Comparison of ENCODE assay signal across 25 cellular contexts in genomic region chr7:7169296-7169695, GRCh38.
"Had no signal": no experiment of that assay in that cellular context is flagged by ENCODE, and none has a peak within 500 bp of the region (broad histone marks: within the 10 kb centered on the region; RNA-seq: fewer than 3 reads in every experiment).

No MANE protein-coding gene starts in this region.

- H3K27ac ChIP-seq: coronary artery, dorsolateral prefrontal cortex, esophagus squamous epithelium, gastrocnemius medialis, heart right ventricle, left lung, lower lobe of right lung had no signal

- FAIRE-seq: colon, endothelial cell of umbilical vein, keratinocyte had no signal

- H3K27me3 Mint-ChIP-seq: naive B cell had no signal

- H3K4me3 ChIP-seq: coronary artery, dorsolateral prefrontal cortex, esophagus squamous epithelium, gastrocnemius medialis, heart right ventricle, left lung, lower lobe of right lung, mucosa of descending colon had no signal

- H3K27me3 ChIP-seq: dorsolateral prefrontal cortex, esophagus squamous epithelium, gastrocnemius medialis, heart right ventricle, left lung had no signal

- ATAC-seq: esophagus mucosa, gastrocnemius medialis, heart right ventricle, left cardiac atrium, left lung, left ventricle myocardium superior, lower lobe of right lung, mucosa of descending colon had no signal

- H3K4me1 ChIP-seq: esophagus squamous epithelium, gastrocnemius medialis, heart right ventricle, left lung, lower lobe of right lung had no signal

- H3K4me3 Mint-ChIP-seq: mesothelial cell of epicardium had no signal

- DNase-seq: dermis blood vessel endothelial cell; dorsolateral prefrontal cortex; effector CD4-positive, alpha-beta T cell; effector memory CD4-positive, alpha-beta T cell; esophagus squamous epithelium; foreskin fibroblast; foreskin melanocyte; gastrocnemius medialis; glutamatergic neuron; head of caudate nucleus; heart right ventricle; hippocampal formation; left cardiac atrium; left lung; left ventricle myocardium superior; lower lobe of right lung; mesenchymal stem cell; mucosa of descending colon; naive B cell had no signal

- H3K27ac Mint-ChIP-seq: mesothelial cell of epicardium had no signal
